In genomic region chr2:148642891-148643416, GRCh38 we compare ENCODE assay signal across 9 cellular contexts. TPM values are rescaled to one million over a fixed set of nuclear protein-coding genes. Genes with fewer than 3 reads are reported as not detected.
DNase-seq lines count a peak whose midpoint lies in the region; ATAC-seq and TF ChIP-seq lines count a peak whose summit lies in the region.
"Had no signal": no experiment of that assay in that cellular context is flagged by ENCODE, and none has a peak within 500 bp of the region (broad histone marks: within the 10 kb centered on the region; RNA-seq: fewer than 3 reads in every experiment).

No MANE protein-coding gene starts in this region.

- H3K9me3 ChIP-seq in BLaER1 (no peaks in the 10 kb centered on the region), A673 (ENCODE audit: low read depth, low read length, poor library complexity, severe bottlenecking) (no peaks in the 10 kb centered on the region)

- no peak for ATAC-seq in activated CD8-positive, alpha-beta T cell treated with anti-CD3 and anti-CD28 coated beads, Interleukin-2, amount 10 ng/mL, durations not matched to agents 7 days and 5 days
- ATAC-seq in HG02870 (IDR thresholded peaks at IDR 0.05; ENCODE audit: unreplicated experiment) = no peak

- peaks cover 25% of the 10 kb centered on the region for H3K4me1 ChIP-seq in BLaER1
- peaks cover 5% of the 10 kb centered on the region for H3K4me1 ChIP-seq in A673 (ENCODE audit: insufficient read depth, low read length, poor library complexity, severe bottlenecking)

- no peak overlapping the region for H3K9ac ChIP-seq in BLaER1

- no TSS peak for BruUV-seq in A673 (replicated peaks; lab: Mats Ljungman, UMichigan)

- H3K27ac ChIP-seq in BLaER1 = no peak overlapping the region
- no peak overlapping the region for H3K27ac ChIP-seq in A673 (ENCODE audit: low read depth, low read length, poor library complexity, severe bottlenecking)

- no peak overlapping the region for H3K4me3 ChIP-seq in BLaER1
- no peak overlapping the region for H3K4me3 ChIP-seq in kidney epithelial cell (ENCODE audit: low read depth, low read length)
- no peak overlapping the region for H3K4me3 ChIP-seq in A673 (ENCODE audit: low read depth, low read length, poor library complexity, severe bottlenecking)

- H3K27ac Mint-ChIP-seq in activated CD8-positive, alpha-beta T cell treated with anti-CD3 and anti-CD28 coated beads, Interleukin-2, amount 10 ng/mL, durations not matched to agents 7 days and 5 days = no peak overlapping the region

- CTCF ChIA-PET in activated CD8-positive, alpha-beta T cell treated with anti-CD3 and anti-CD28 coated beads, Interleukin-2, amount 10 ng/mL, durations not matched to agents 7 days and 5 days (lab: Charles Lee) = interaction anchor here (0.6 to 1.9 kb wide), 7 partner anchors 12 to 133 kb away, joined by 3 to 9 read pairs (median 3); no protein-coding TSS in a partner anchor
- CTCF ChIA-PET in A673 (lab: Charles Lee) = no interaction called here

- peaks cover 26% of the 10 kb centered on the region for H3K27me3 Mint-ChIP-seq in activated CD8-positive, alpha-beta T cell treated with anti-CD3 and anti-CD28 coated beads, Interleukin-2, amount 10 ng/mL, durations not matched to agents 7 days and 5 days (ENCODE audit: low read depth)

- intact Hi-C loops in A673 (cut with micrococcal nuclease; ENCODE audit: unreplicated experiment) = no loop called here

- H3K36me3 ChIP-seq in BLaER1 = no peaks in the 10 kb centered on the region
- H3K36me3 ChIP-seq in kidney epithelial cell (ENCODE audit: control insufficient read depth, insufficient read depth, low read length) = no peaks in the 10 kb centered on the region
- H3K36me3 ChIP-seq in A673 (ENCODE audit: insufficient read depth, low read length, poor library complexity, severe bottlenecking) = no peaks in the 10 kb centered on the region

- no peaks in the 10 kb centered on the region for H3K9me3 Mint-ChIP-seq in activated CD8-positive, alpha-beta T cell treated with anti-CD3 and anti-CD28 coated beads, Interleukin-2, amount 10 ng/mL, durations not matched to agents 7 days and 5 days (ENCODE audit: insufficient read depth)

- TF ChIP-seq CTCF in kidney epithelial cell (IDR thresholded peaks at IDR 0.05; ENCODE audit: insufficient read depth, low read length, poor library complexity, severe bottlenecking) (no peak), A673 (conservative IDR thresholded peaks at IDR 0.05; ENCODE audit: low read depth, low read length) (no peak)

- peaks cover 27% of the 10 kb centered on the region for H4K20me1 ChIP-seq in BLaER1

- peak overlapping the region; percentile 89 for H3K4me2 ChIP-seq in BLaER1

- H3K36me3 Mint-ChIP-seq in activated CD8-positive, alpha-beta T cell treated with anti-CD3 and anti-CD28 coated beads, Interleukin-2, amount 10 ng/mL, durations not matched to agents 7 days and 5 days (ENCODE audit: low read depth) = peaks cover 2% of the 10 kb centered on the region

- H3K4me1 Mint-ChIP-seq in activated CD8-positive, alpha-beta T cell treated with anti-CD3 and anti-CD28 coated beads, Interleukin-2, amount 10 ng/mL, durations not matched to agents 7 days and 5 days (ENCODE audit: low read depth) = peaks cover 23% of the 10 kb centered on the region

- H3K27me3 ChIP-seq in BLaER1 = peaks cover 4% of the 10 kb centered on the region; the same call in 1 of the 2 replicates
- no peaks in the 10 kb centered on the region for H3K27me3 ChIP-seq in kidney epithelial cell (ENCODE audit: control insufficient read depth, insufficient read depth, low read length)
- H3K27me3 ChIP-seq in A673 (replicated peaks; ENCODE audit: insufficient read depth, low read depth, low read length, poor library complexity) = no peaks in the 10 kb centered on the region

- H3K4me3 Mint-ChIP-seq in activated CD8-positive, alpha-beta T cell treated with anti-CD3 and anti-CD28 coated beads, Interleukin-2, amount 10 ng/mL, durations not matched to agents 7 days and 5 days = peak overlapping the region; percentile 87

- POLR2A ChIA-PET in activated CD8-positive, alpha-beta T cell treated with anti-CD3 and anti-CD28 coated beads, Interleukin-2, amount 10 ng/mL, durations not matched to agents 7 days and 5 days (lab: Charles Lee) = interaction anchor here (0.6 to 1.0 kb wide), 3 partner anchors 39 to 622 kb away, joined by 3 to 4 read pairs (median 3); partner anchors contain the start of genes MBD5 and ORC4
- POLR2A ChIA-PET in A673 (lab: Charles Lee; ENCODE audit: low non-redundant PET) = no interaction called here

- DNase-seq in HT1080 (ENCODE audit: low read depth) (peak; percentile 77), kidney epithelial cell (ENCODE audit: low read depth) (peak; percentile 64), A673 (ENCODE audit: low spot score) (no peak), DMS153 treated with DMSO at 0.1 percent for 48 hours (lab: John Stamatoyannopoulos, UW; ENCODE audit: unreplicated experiment) (no peak), NCI-H510A treated with DMSO at 0.1 percent for 48 hours (lab: John Stamatoyannopoulos, UW) (no peak)
- no peak for DNase-seq in activated CD8-positive, alpha-beta T cell treated with anti-CD3 and anti-CD28 coated beads, Interleukin-2, amount 10 ng/mL, durations not matched to agents 7 days and 5 days
- DNase-seq: NK-92 treated with Interleukin-12 subunit alpha and Interleukin-12 subunit beta, amount 100 ng/mL, for 24 hours had no signal

RNA-seq across cellular contexts. Expression of gene EPC2, which starts 1.6 kb away (rescaled TPM):
- 14.0 and 17.1 TPM in 2 replicates for total RNA-seq in HT1080 (2014; rRNA removed; shearing (Covaris generic))
- 16.4 and 19.5 TPM in 2 replicates for polyA plus RNA-seq in HT1080 (2015; cell fraction: cytosol; rRNA removed)
- polyA plus RNA-seq in HT1080 (2015; cell fraction: nucleus; rRNA removed) = 12.6 and 12.9 TPM in 2 replicates
- total RNA-seq in activated CD8-positive, alpha-beta T cell treated with anti-CD3 and anti-CD28 coated beads, Interleukin-2, amount 10 ng/mL, durations not matched to agents 7 days and 5 days = 10 to 100 TPM; 26.1 to 26.5 TPM
- total RNA-seq in kidney epithelial cell = 17.2 and 20.1 TPM in 2 replicates
- 29.7 and 32.4 TPM in 2 replicates for total RNA-seq in A673 (2021)

Comparison
In these comparisons a context has a peak if more than half of its experiments do, and no peak if none do; other contexts are left out.
1. DNase-seq: peak in HT1080 (single experiment) and kidney epithelial cell (single experiment); none in activated CD8-positive, alpha-beta T cell treated with anti-CD3 and anti-CD28 coated beads, Interleukin-2, amount 10 ng/mL, durations not matched to agents 7 days and 5 days (single experiment), A673 (single experiment), DMS153 treated with DMSO at 0.1 percent for 48 hours (single experiment) and NCI-H510A treated with DMSO at 0.1 percent for 48 hours (single experiment).